Comparison of ENCODE assay signal across 8 cellular contexts in the genomic region with DNA sequence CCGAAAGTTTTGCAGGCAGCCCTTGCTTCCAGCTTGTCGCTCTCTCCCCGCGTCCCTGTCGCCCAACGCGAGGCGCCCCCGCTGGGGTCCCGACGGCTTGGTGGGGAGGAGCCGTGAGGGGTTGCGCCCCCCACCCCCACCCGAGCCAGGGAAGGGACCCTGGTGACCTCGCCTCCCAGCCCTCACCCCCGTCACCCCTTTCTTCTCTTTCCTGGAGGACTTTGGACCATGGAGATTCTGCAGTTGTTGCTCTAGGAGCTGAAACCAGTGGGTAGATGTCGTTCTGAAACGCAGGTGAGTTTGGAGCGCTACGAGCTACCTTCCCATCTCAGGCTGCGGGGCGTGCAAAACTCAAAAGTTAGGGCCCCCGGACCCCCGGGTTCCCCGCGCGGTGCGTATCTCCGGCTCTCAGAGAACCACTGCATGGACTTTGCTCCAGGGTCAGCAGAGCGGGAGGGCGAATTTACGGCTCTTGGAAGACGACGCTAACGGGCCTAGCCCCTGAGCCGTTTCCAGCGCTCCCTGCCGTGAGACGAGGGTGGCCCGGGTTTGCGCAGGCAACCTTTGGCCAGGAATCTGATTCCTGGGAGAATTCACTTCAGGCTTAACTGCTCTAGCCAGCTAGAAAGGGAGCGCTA. TPM values are rescaled to one million over a fixed set of nuclear protein-coding genes. Genes with fewer than 3 reads are reported as not detected.
A peak's percentile ranks its signal among the peaks of the same experiment; 100 is the strongest.
DNase-seq lines count a peak whose midpoint lies in the region; ATAC-seq and TF ChIP-seq lines count a peak whose summit lies in the region.

No MANE protein-coding gene starts in this region.

- TF ChIP-seq CTCF in DND-41 (IDR thresholded peaks at IDR 0.05; ENCODE audit: borderline replicate concordance, extremely low read depth, low read length, poor library complexity, severe bottlenecking) (no peak), WTC11 (IDR thresholded peaks at IDR 0.05) (no peak), esophagus muscularis mucosa (IDR thresholded peaks at IDR 0.05) (no peak), uterus (IDR thresholded peaks at IDR 0.05) (no peak)

- H3K27me3 Mint-ChIP-seq in WTC11 (ENCODE audit: low read depth), result peaks cover 10% of the 10 kb centered on the region

- CTCF ChIA-PET in WTC11 (lab: Charles Lee), result interaction anchor here (0.6 to 5.7 kb wide), 45 partner anchors 11 to 346 kb away, joined by 3 to 33 read pairs (median 4); a partner anchor contains a TSS

- H2AFZ ChIP-seq in DND-41 (ENCODE audit: low read depth, low read length), result peak overlapping the region; percentile 48

- POLR2A ChIA-PET in WTC11 (lab: Charles Lee), result interaction anchor here (0.5 to 1.5 kb wide), 4 partner anchors 21 to 221 kb away, joined by 3 to 11 read pairs (median 4); no protein-coding TSS in a partner anchor

- H3K27me3 ChIP-seq in DND-41 (ENCODE audit: insufficient read depth, low read length, poor library complexity) (peaks cover 39% of the 10 kb centered on the region), esophagus muscularis mucosa (no peaks in the 10 kb centered on the region), muscle layer of colon (ENCODE audit: control insufficient read depth in 1 of 2, insufficient read depth in 2 of 2, low read length in 2 of 2) (no peaks in the 10 kb centered on the region), uterus (no peaks in the 10 kb centered on the region)

- H3K9me3 Mint-ChIP-seq in WTC11, result peaks cover 5% of the 10 kb centered on the region

- peak overlapping the region; percentile 58 for H3K9ac ChIP-seq in DND-41 (ENCODE audit: low read depth, low read length)
- peak overlapping the region; percentile 75 for H3K9ac ChIP-seq in muscle layer of colon (ENCODE audit: low read length)

- H4K20me1 ChIP-seq in DND-41 (ENCODE audit: insufficient read depth, low read length), result no peaks in the 10 kb centered on the region

- H3K36me3 ChIP-seq in DND-41 (ENCODE audit: insufficient read depth, low read length) (no peaks in the 10 kb centered on the region), esophagus muscularis mucosa (peaks cover 0 to 4% (median 0%) of the 10 kb centered on the region in 4 donors), muscle layer of colon (ENCODE audit: insufficient read depth, low read length) (no peaks in the 10 kb centered on the region), uterus (no peaks in the 10 kb centered on the region)

- intact Hi-C loops in esophagus muscularis mucosa (cut with DNase I), result loop anchor here (1.0 to 5.0 kb wide), 4 partner anchors 105 to 220 kb away; no protein-coding TSS in a partner anchor
- intact Hi-C loops in uterus (cut with DNase I; ENCODE audit: low total_unique reads), result no loop called here

- peaks cover 30% of the 10 kb centered on the region for H3K36me3 Mint-ChIP-seq in WTC11

- peak overlapping the region; percentile 89 for H3K4me3 Mint-ChIP-seq in WTC11

- H3K4me1 ChIP-seq in DND-41 (ENCODE audit: insufficient read depth, low read length), result peaks cover 19% of the 10 kb centered on the region
- H3K4me1 ChIP-seq in esophagus muscularis mucosa, result peaks cover 18 to 68% (median 47%) of the 10 kb centered on the region in 4 donors
- H3K4me1 ChIP-seq in muscle layer of colon (ENCODE audit: insufficient read depth, low read length), result peaks cover 41% of the 10 kb centered on the region
- H3K4me1 ChIP-seq in uterus, result no peaks in the 10 kb centered on the region

- ATAC-seq in DND-41 (ENCODE audit: insufficient read depth, low read depth) (no peak), WTC11 (peak; percentile 21), GM18498 (IDR thresholded peaks at IDR 0.05; ENCODE audit: unreplicated experiment) (no peak), GM18868 (IDR thresholded peaks at IDR 0.05; ENCODE audit: unreplicated experiment) (no peak)

- no peak overlapping the region for H3K27ac ChIP-seq in DND-41 (ENCODE audit: low read length)
- peak overlapping the region; percentile 68 to 93 (median 86) for H3K27ac ChIP-seq in esophagus muscularis mucosa (replicated peaks in 1 of 4)
- H3K27ac ChIP-seq in muscle layer of colon (ENCODE audit: low read depth, low read length), result peak overlapping the region; percentile 78
- H3K27ac ChIP-seq in uterus, result peak overlapping the region; percentile 73 to 74

- H3K9me3 ChIP-seq in DND-41 (ENCODE audit: insufficient read depth, low read length, severe bottlenecking) (no peaks in the 10 kb centered on the region), esophagus muscularis mucosa (no peaks in the 10 kb centered on the region), muscle layer of colon (ENCODE audit: low read length) (no peaks in the 10 kb centered on the region), uterus (no peaks in the 10 kb centered on the region)

- TF ChIP-seq EP300 in esophagus muscularis mucosa (IDR thresholded peaks at IDR 0.05), result no peak

- no peak overlapping the region for H3K27ac Mint-ChIP-seq in WTC11

- peak overlapping the region; percentile 83 for H3K4me2 ChIP-seq in DND-41 (ENCODE audit: insufficient read depth, low read length)

- H3K4me3 ChIP-seq in DND-41 (ENCODE audit: low read depth in 1 of 2, low read length in 2 of 2) (peak overlapping the region in 1 of 2 experiments; percentile 58; a peak in 2 of 4 replicates), esophagus muscularis mucosa (peak overlapping the region; percentile 66 to 84 (median 82)), muscle layer of colon (ENCODE audit: low read depth in 1 of 2, low read length in 2 of 2) (peak overlapping the region; percentile 83 to 85), uterus (peak overlapping the region; percentile 63 to 64)

- TF ChIP-seq POLR2A in esophagus muscularis mucosa (IDR thresholded peaks at IDR 0.05; ENCODE audit: low read depth) (no peak), uterus (IDR thresholded peaks at IDR 0.05) (no peak)

- no peak for DNase-seq in DND-41
- peak; percentile 75 for DNase-seq in HuH-7.5 (ENCODE audit: low spot score)
- peak; percentile 66 for DNase-seq in WTC11 (ENCODE audit: low spot score)
- peak; percentile 89 for DNase-seq in esophagus muscularis mucosa (ENCODE audit: extremely low spot score)
- DNase-seq in uterus, result peak; percentile 39 to 44

- H3K4me1 Mint-ChIP-seq in WTC11, result peaks cover 61% of the 10 kb centered on the region

- WGBS in esophagus muscularis mucosa, result 2% methylated on average over 22 of the region's 42 CpGs

- no peaks in the 10 kb centered on the region for H3K79me2 ChIP-seq in DND-41 (ENCODE audit: insufficient read depth, low read length)

TF ChIP-seq in WTC11, 78 proteins besides CTCF, POLR2A, EP300 and RAD21 (continues in another document):
- TF ChIP-seq, protein P1, sequence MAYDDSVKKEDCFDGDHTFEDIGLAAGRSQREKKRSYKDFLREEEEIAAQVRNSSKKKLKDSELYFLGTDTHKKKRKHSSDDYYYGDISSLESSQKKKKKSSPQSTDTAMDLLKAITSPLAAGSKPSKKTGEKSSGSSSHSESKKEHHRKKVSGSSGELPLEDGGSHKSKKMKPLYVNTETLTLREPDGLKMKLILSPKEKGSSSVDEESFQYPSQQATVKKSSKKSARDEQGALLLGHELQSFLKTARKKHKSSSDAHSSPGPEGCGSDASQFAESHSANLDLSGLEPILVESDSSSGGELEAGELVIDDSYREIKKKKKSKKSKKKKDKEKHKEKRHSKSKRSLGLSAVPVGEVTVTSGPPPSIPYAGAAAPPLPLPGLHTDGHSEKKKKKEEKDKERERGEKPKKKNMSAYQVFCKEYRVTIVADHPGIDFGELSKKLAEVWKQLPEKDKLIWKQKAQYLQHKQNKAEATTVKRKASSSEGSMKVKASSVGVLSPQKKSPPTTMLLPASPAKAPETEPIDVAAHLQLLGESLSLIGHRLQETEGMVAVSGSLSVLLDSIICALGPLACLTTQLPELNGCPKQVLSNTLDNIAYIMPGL (CRISPR knock-in tag; IDR thresholded peaks at IDR 0.05), result 0 out of 2 replicates have a peak, but pooled peaks have one; percentile 33
- TF ChIP-seq, protein P2, sequence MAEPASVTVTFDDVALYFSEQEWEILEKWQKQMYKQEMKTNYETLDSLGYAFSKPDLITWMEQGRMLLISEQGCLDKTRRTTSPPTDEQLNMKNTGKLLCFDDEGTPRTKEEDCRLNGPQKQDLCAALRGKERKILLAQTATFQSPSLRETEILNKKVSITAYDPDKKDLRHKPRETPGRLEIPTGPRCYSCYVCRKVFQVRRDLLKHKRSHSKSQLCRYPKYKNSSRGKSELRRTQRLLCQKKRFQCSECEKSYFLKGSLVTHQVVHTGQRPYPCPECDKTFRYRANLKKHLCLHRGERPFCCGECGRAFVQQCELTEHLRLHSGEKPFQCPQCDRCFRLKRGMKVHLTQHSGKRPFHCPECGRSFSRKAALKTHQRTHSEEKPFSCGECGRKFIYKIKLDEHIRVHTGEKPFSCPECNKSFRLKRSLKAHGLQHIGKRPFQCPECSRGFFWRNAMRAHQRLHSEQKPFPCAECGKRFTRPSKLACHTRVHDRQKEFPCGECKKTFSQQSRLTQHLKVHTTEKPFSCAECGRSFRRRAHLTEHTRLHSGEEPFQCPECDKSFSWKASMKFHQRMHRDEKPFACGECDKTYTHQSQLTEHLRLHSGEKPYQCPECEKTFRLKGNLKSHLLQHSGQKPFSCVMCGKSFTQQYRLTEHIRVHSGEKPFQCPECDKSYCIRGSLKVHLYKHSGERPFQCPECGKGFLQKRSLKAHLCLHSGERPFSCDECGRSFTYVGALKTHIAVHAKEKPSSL (CRISPR knock-in tag; conservative IDR thresholded peaks at IDR 0.05), result no peak
- TF ChIP-seq NR1H2 (CRISPR knock-in tag; IDR thresholded peaks at IDR 0.05) (no peak), ELF4 (CRISPR knock-in tag; IDR thresholded peaks at IDR 0.05; ENCODE audit: low read depth) (no peak), ZNF671 (CRISPR knock-in tag; IDR thresholded peaks at IDR 0.05) (no peak)
- TF ChIP-seq, protein P3, sequence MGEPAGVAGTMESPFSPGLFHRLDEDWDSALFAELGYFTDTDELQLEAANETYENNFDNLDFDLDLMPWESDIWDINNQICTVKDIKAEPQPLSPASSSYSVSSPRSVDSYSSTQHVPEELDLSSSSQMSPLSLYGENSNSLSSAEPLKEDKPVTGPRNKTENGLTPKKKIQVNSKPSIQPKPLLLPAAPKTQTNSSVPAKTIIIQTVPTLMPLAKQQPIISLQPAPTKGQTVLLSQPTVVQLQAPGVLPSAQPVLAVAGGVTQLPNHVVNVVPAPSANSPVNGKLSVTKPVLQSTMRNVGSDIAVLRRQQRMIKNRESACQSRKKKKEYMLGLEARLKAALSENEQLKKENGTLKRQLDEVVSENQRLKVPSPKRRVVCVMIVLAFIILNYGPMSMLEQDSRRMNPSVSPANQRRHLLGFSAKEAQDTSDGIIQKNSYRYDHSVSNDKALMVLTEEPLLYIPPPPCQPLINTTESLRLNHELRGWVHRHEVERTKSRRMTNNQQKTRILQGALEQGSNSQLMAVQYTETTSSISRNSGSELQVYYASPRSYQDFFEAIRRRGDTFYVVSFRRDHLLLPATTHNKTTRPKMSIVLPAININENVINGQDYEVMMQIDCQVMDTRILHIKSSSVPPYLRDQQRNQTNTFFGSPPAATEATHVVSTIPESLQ (CRISPR knock-in tag; IDR thresholded peaks at IDR 0.05), result no peak

RNA-seq across cellular contexts. Expression of a gene that starts 0.7 kb away (rescaled TPM):
- total RNA-seq in WTC11 (2021), result 36.0 to 38.5 TPM (median 37.7 TPM) in 3 replicates
- total RNA-seq in esophagus muscularis mucosa, result 10 to 100 TPM in 2 of 4 donors, 1 to 10 TPM in 2; 4.6 to 12.5 (median 10.1) TPM
- 10 to 100 TPM in 2 of 4 donors, 1 to 10 TPM in 2; 4.4 to 22.4 (median 11.0) TPM for total RNA-seq in uterus
